Comparison of ENCODE assay signal across 1 cellular context in the genomic region with DNA sequence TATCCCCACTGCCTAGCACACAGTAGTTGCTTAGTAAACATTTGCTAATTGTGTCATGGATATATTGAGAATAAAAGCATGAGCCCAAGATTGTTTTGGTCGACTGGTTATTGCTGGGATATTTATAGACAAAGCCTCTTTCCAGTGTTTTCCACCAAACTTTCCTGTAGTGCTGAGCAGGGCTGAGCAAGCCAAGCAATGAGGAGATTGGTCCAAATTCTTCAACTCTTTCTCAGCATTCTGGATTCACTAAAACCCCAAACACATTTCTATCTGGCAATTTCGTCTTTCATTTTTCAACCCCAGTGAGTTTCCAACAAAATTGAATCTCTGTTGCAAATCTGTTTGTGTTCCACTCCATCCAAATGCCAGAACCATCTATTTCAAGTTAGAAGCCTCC.
TF ChIP-seq lines count a peak whose summit lies in the region.

No MANE protein-coding gene starts in this region.

TF ChIP-seq in IMR-90, 13 proteins besides CTCF, POLR2A, EP300 and RAD21 (continued from another document):
- no peak for TF ChIP-seq CEBPB (IDR thresholded peaks at IDR 0.05; ENCODE audit: low read depth, low read length)
- TF ChIP-seq NFE2L2 (IDR thresholded peaks at IDR 0.05; ENCODE audit: low read depth, low read length): no peak
- TF ChIP-seq, protein P1, sequence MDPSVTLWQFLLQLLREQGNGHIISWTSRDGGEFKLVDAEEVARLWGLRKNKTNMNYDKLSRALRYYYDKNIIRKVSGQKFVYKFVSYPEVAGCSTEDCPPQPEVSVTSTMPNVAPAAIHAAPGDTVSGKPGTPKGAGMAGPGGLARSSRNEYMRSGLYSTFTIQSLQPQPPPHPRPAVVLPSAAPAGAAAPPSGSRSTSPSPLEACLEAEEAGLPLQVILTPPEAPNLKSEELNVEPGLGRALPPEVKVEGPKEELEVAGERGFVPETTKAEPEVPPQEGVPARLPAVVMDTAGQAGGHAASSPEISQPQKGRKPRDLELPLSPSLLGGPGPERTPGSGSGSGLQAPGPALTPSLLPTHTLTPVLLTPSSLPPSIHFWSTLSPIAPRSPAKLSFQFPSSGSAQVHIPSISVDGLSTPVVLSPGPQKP (IDR thresholded peaks at IDR 0.05; ENCODE audit: borderline replicate concordance, low read depth, low read length): no peak
